ENCODE assay signal across 25 cellular contexts in genomic region chr1:95138223-95138622, GRCh38. TPM values are rescaled to one million over a fixed set of nuclear protein-coding genes. Genes with fewer than 3 reads are reported as not detected.
"Had no signal": no experiment of that assay in that cellular context is flagged by ENCODE, and none has a peak within 500 bp of the region (broad histone marks: within the 10 kb centered on the region; RNA-seq: fewer than 3 reads in every experiment).

No MANE protein-coding gene starts in this region.

- H3K4me1 Mint-ChIP-seq: mesothelial cell of epicardium; naive B cell; stimulated activated effector memory CD8-positive, alpha-beta T cell treated with anti-CD3 and anti-CD28 coated beads, Interleukin-12 subunit alpha, Interleukin-12 subunit beta, amount 100 ng/mL, for 72 hours had no signal

- H3K4me3 ChIP-seq: coronary artery, gastrocnemius medialis, lung, mucosa of descending colon, neural progenitor cell, prostate gland, right atrium auricular region, sigmoid colon, stomach, thyroid gland had no signal

- H3K36me3 Mint-ChIP-seq: mesothelial cell of epicardium; naive B cell; natural killer cell treated with Interleukin-12 subunit alpha and Interleukin-12 subunit beta and Interleukin-15 and Interleukin-18, amount 100 ng/mL, for 72 hours; stimulated activated effector memory CD8-positive, alpha-beta T cell treated with anti-CD3 and anti-CD28 coated beads, Interleukin-12 subunit alpha, Interleukin-12 subunit beta, amount 100 ng/mL, for 72 hours had no signal

- H3K27ac Mint-ChIP-seq: mesothelial cell of epicardium; naive B cell; natural killer cell treated with Interleukin-12 subunit alpha and Interleukin-12 subunit beta and Interleukin-15 and Interleukin-18, amount 100 ng/mL, for 72 hours; neural progenitor cell; stimulated activated effector memory CD8-positive, alpha-beta T cell treated with anti-CD3 and anti-CD28 coated beads, Interleukin-12 subunit alpha, Interleukin-12 subunit beta, amount 100 ng/mL, for 72 hours had no signal

- H3K9me3 ChIP-seq: gastrocnemius medialis, mucosa of descending colon, prostate gland, right atrium auricular region, sigmoid colon, stomach, thyroid gland had no signal

- H3K4me1 ChIP-seq: gastrocnemius medialis, parathyroid adenoma, prostate gland, right atrium auricular region, sigmoid colon, stomach, thyroid gland had no signal

- DNase-seq: dermis blood vessel endothelial cell; effector memory CD4-positive, alpha-beta T cell; gastrocnemius medialis; head of caudate nucleus; kidney; mesenchymal stem cell; mucosa of descending colon; naive B cell; sigmoid colon; stimulated activated CD4-positive, alpha-beta T cell treated with anti-CD3 and anti-CD28 coated beads, Interleukin-2, amount 100 ng/mL, for 24 hours; stimulated activated CD4-positive, alpha-beta T cell treated with anti-CD3 and anti-CD28 coated beads, Interleukin-4, amount 100 ng/mL, for 24 hours; stimulated activated naive CD4-positive, alpha-beta T cell treated with Interleukin-2 at 50 U/mL for 16 hours; stomach; thyroid gland; trophoblast cell had no signal

- H3K4me3 Mint-ChIP-seq: mesothelial cell of epicardium; natural killer cell treated with Interleukin-12 subunit alpha and Interleukin-12 subunit beta and Interleukin-15 and Interleukin-18, amount 100 ng/mL, for 72 hours; neural progenitor cell; stimulated activated effector memory CD8-positive, alpha-beta T cell treated with anti-CD3 and anti-CD28 coated beads, Interleukin-12 subunit alpha, Interleukin-12 subunit beta, amount 100 ng/mL, for 72 hours had no signal

- H3K27ac ChIP-seq: coronary artery, gastrocnemius medialis, neural progenitor cell, parathyroid adenoma, prostate gland, right atrium auricular region, sigmoid colon, stomach, thyroid gland had no signal

- H3K9me3 Mint-ChIP-seq: mesothelial cell of epicardium; naive B cell; natural killer cell treated with Interleukin-12 subunit alpha and Interleukin-12 subunit beta and Interleukin-15 and Interleukin-18, amount 100 ng/mL, for 72 hours; neural progenitor cell; stimulated activated effector memory CD8-positive, alpha-beta T cell treated with anti-CD3 and anti-CD28 coated beads, Interleukin-12 subunit alpha, Interleukin-12 subunit beta, amount 100 ng/mL, for 72 hours had no signal

- H3K36me3 ChIP-seq: gastrocnemius medialis, neural progenitor cell, prostate gland, right atrium auricular region, sigmoid colon, thyroid gland had no signal

RNA-seq across cellular contexts. Expression of gene TLCD4, which starts 21.1 kb away (rescaled TPM):
- total RNA-seq: glomerular endothelial cell; natural killer cell treated with Interleukin-12 subunit alpha and Interleukin-12 subunit beta and Interleukin-15 and Interleukin-18, amount 100 ng/mL, for 72 hours had no signal
